9 cellular contexts compared by ENCODE assay signal in the genomic region with DNA sequence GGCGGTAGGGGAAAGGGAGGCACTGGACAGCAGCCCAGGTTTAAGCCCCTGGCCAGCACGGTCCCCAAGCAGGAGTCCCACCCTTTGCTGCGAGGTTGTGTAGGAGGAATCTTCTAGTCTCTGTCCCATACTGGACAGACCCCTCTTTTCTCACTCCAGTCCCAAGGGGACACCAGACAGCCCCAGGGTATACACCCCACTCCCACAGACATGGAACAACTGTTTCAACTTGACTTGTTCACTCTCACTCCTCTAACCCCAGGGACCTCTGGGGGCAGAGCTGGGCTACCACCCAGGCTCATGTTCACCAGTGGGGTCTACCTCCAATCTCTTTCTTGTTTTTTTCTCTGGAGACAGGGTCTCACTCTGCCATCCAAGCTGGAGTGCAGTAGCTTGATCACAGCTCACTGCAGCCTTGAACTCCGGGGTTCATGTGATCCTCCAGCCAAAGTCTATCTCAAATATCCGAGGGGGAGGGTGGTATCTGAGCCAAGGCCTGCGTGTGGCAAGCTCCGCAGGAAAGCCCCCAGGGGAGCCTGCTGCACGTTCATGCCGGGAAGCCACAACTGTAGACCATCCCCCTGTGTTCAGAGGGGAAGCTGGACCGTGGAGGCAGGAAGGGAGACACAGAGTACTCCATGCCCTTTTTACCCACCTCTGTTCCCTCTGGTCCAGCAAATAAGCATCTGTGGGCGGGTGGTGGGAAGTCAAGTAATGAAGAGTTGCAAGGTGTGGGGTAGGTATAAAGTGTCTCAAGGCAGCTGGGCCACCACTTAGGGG. TPM values are rescaled to one million over a fixed set of nuclear protein-coding genes. Genes with fewer than 3 reads are reported as not detected.
A peak's percentile ranks its signal among the peaks of the same experiment; 100 is the strongest.
DNase-seq lines count a peak whose midpoint lies in the region; ATAC-seq and TF ChIP-seq lines count a peak whose summit lies in the region.
"Had no signal": no experiment of that assay in that cellular context is flagged by ENCODE, and none has a peak within 500 bp of the region (broad histone marks: within the 10 kb centered on the region; RNA-seq: fewer than 3 reads in every experiment).

No MANE protein-coding gene starts in this region.

- no peak overlapping the region for H2AFZ ChIP-seq in Karpas-422 (ENCODE audit: low read length)
- no peak overlapping the region for H2AFZ ChIP-seq in neural cell (ENCODE audit: low read depth, low read length)

- H3K4me1 Mint-ChIP-seq in CD4-positive, alpha-beta memory T cell, result peaks cover 24 to 46% (median 33%) of the 10 kb centered on the region in 4 donors

- peaks cover 37% of the 10 kb centered on the region for H3K4me1 ChIP-seq in CD4-positive, alpha-beta memory T cell (ENCODE audit: insufficient read depth, low read length)
- H3K4me1 ChIP-seq in Karpas-422 (ENCODE audit: low read length), result peaks cover 24% of the 10 kb centered on the region
- peaks cover 23 to 25% of the 10 kb centered on the region in 2 donors for H3K4me1 ChIP-seq in duodenal mucosa (ENCODE audit: control insufficient read depth in 1 of 2, insufficient read depth in 2 of 2, low read length in 2 of 2)

- ATAC-seq in GM21737 (IDR thresholded peaks at IDR 0.05; ENCODE audit: unreplicated experiment), result no peak
- ATAC-seq: left lung had no signal

- H3K27ac ChIP-seq in CD4-positive, alpha-beta memory T cell (ENCODE audit: low read depth, low read length), result no peak overlapping the region
- H3K27ac ChIP-seq in Karpas-422 (ENCODE audit: low read length) (peak overlapping the region; percentile 49), duodenal mucosa (ENCODE audit: low read depth, low read length) (no peak overlapping the region), neural cell (ENCODE audit: low read length) (no peak overlapping the region)
- H3K27ac ChIP-seq: left lung had no signal

- H3K9me2 ChIP-seq in Karpas-422 (replicated peaks; ENCODE audit: insufficient read depth, low read length) (no peaks in the 10 kb centered on the region), neural cell (ENCODE audit: insufficient read depth, low read length) (no peaks in the 10 kb centered on the region)

- H3K9ac ChIP-seq in Karpas-422 (ENCODE audit: low read length) (peak overlapping the region; percentile 97), duodenal mucosa (ENCODE audit: low read depth in 1 of 2, low read length in 2 of 2) (peak overlapping the region; percentile 9 to 36), neural cell (ENCODE audit: low read length) (no peak overlapping the region)

- intact Hi-C loops in CD4-positive, alpha-beta memory T cell (cut with micrococcal nuclease), result loop anchor here (10.0 kb wide), 1 partner anchor 391 kb away; a partner anchor contains a TSS

- no peak for TF ChIP-seq CTCF in neural cell (IDR thresholded peaks at IDR 0.05; ENCODE audit: poor library complexity, severe bottlenecking)

- POLR2A ChIA-PET in CD4-positive, alpha-beta memory T cell (lab: Charles Lee; ENCODE audit: partially characterized antibody), result interaction anchor here (1.4 to 1.7 kb wide), 2 partner anchors 9 to 34 kb away, joined by 4 to 7 read pairs; a partner anchor contains a TSS

- H3K9me3 Mint-ChIP-seq in CD4-positive, alpha-beta memory T cell, result peaks cover 0 to 2% (median 0%) of the 10 kb centered on the region in 8 donors

- H3K79me2 ChIP-seq in Karpas-422 (ENCODE audit: low read length), result peaks cover 31% of the 10 kb centered on the region
- peaks cover 11% of the 10 kb centered on the region for H3K79me2 ChIP-seq in neural cell (replicated peaks; ENCODE audit: insufficient read depth, low read length)

- peaks cover 0 to 32% of the 10 kb centered on the region in 2 donors for H3K36me3 Mint-ChIP-seq in CD4-positive, alpha-beta memory T cell

- CTCF ChIA-PET in CD4-positive, alpha-beta memory T cell (lab: Charles Lee; ENCODE audit: partially characterized antibody), result interaction anchor here (0.5 to 2.2 kb wide), 6 partner anchors 9 to 136 kb away, joined by 3 to 15 read pairs (median 3); a partner anchor contains a TSS

- no peaks in the 10 kb centered on the region for H3K9me3 ChIP-seq in CD4-positive, alpha-beta memory T cell (ENCODE audit: control insufficient read depth in 1 of 2, low read length in 2 of 2)
- H3K9me3 ChIP-seq in Karpas-422 (ENCODE audit: low read length) (no peaks in the 10 kb centered on the region), duodenal mucosa (ENCODE audit: control insufficient read depth in 1 of 2, low read length in 2 of 2) (no peaks in the 10 kb centered on the region), neural cell (ENCODE audit: low read length) (no peaks in the 10 kb centered on the region)
- H3K9me3 ChIP-seq: left lung had no signal

- H3F3A ChIP-seq in neural cell (ENCODE audit: insufficient read depth, low read length, poor library complexity, severe bottlenecking), result no peaks in the 10 kb centered on the region

- no peak for DNase-seq in CD4-positive, alpha-beta memory T cell
- peak; percentile 49 for DNase-seq in Karpas-422
- DNase-seq in NCI-H146 treated with DMSO at 0.1 percent for 48 hours (lab: John Stamatoyannopoulos, UW; ENCODE audit: unreplicated experiment), result no peak
- DNase-seq in effector CD4-positive, alpha-beta T cell, result no peak
- DNase-seq in LoVo (ENCODE audit: low spot score), result no peak

- H4K20me1 ChIP-seq in Karpas-422 (ENCODE audit: insufficient read depth, low read depth, low read length), result no peaks in the 10 kb centered on the region; the same call in 1 of the 2 replicates
- H4K20me1 ChIP-seq in neural cell (ENCODE audit: insufficient read depth), result no peaks in the 10 kb centered on the region

- peak overlapping the region; percentile 64 to 85 (median 81) for H3K27ac Mint-ChIP-seq in CD4-positive, alpha-beta memory T cell

- peaks cover 12% of the 10 kb centered on the region for H3K36me3 ChIP-seq in CD4-positive, alpha-beta memory T cell (ENCODE audit: insufficient read depth, low read length)
- H3K36me3 ChIP-seq in Karpas-422 (ENCODE audit: insufficient read depth, low read length), result no peaks in the 10 kb centered on the region
- peaks cover 14 to 33% of the 10 kb centered on the region in 2 donors for H3K36me3 ChIP-seq in duodenal mucosa (ENCODE audit: control insufficient read depth in 1 of 2, insufficient read depth in 2 of 2, low read length in 2 of 2)
- no peaks in the 10 kb centered on the region for H3K36me3 ChIP-seq in neural cell (ENCODE audit: insufficient read depth, low read length)

- H3K4me2 ChIP-seq in Karpas-422 (ENCODE audit: low read depth, low read length, poor library complexity, severe bottlenecking) (peak overlapping the region; percentile 89), neural cell (ENCODE audit: low read length) (no peak overlapping the region)

- no peaks in the 10 kb centered on the region for H3K27me3 Mint-ChIP-seq in CD4-positive, alpha-beta memory T cell

- TF ChIP-seq RAD21 in neural cell (conservative IDR thresholded peaks at IDR 0.05), result no peak

- no peak overlapping the region for H3K4me3 ChIP-seq in CD4-positive, alpha-beta memory T cell (ENCODE audit: low read length in 2 of 2)
- H3K4me3 ChIP-seq in Karpas-422 (ENCODE audit: low read length) (peak overlapping the region; percentile 94), duodenal mucosa (ENCODE audit: low read depth in 1 of 2, low read length in 2 of 2) (peak overlapping the region; percentile 28 to 37), neural cell (ENCODE audit: low read length) (peak overlapping the region; percentile 98)

- TF ChIP-seq EP300 in neural cell (conservative IDR thresholded peaks at IDR 0.05; ENCODE audit: poor library complexity, severe bottlenecking), result no peak

- no peaks in the 10 kb centered on the region for H3K27me3 ChIP-seq in CD4-positive, alpha-beta memory T cell (ENCODE audit: insufficient read depth, low read length)
- no peaks in the 10 kb centered on the region for H3K27me3 ChIP-seq in Karpas-422 (ENCODE audit: low read length)
- no peaks in the 10 kb centered on the region for H3K27me3 ChIP-seq in duodenal mucosa (ENCODE audit: control insufficient read depth in 1 of 2, insufficient read depth in 2 of 2, low read length in 2 of 2)
- H3K27me3 ChIP-seq in neural cell (ENCODE audit: insufficient read depth, low read depth, low read length), result no peaks in the 10 kb centered on the region
- H3K27me3 ChIP-seq: left lung had no signal

- peak overlapping the region; percentile 83 to 99 (median 86) for H3K4me3 Mint-ChIP-seq in CD4-positive, alpha-beta memory T cell

TF ChIP-seq in neural cell, 6 proteins besides CTCF, POLR2A, EP300 and RAD21 (continues in another document):
- TF ChIP-seq EZH2 (IDR thresholded peaks at IDR 0.05; ENCODE audit: borderline replicate concordance, insufficient read depth, low read length, poor library complexity, severe bottlenecking) (no peak), TAF1 (IDR thresholded peaks at IDR 0.05; ENCODE audit: low read depth) (no peak), MXI1 (conservative IDR thresholded peaks at IDR 0.05; ENCODE audit: poor library complexity, severe bottlenecking) (no peak), SMC3 (conservative IDR thresholded peaks at IDR 0.05; ENCODE audit: poor library complexity) (no peak)

RNA-seq across cellular contexts. Expression of a gene that starts 1.8 kb away (rescaled TPM):
- total RNA-seq in CD4-positive, alpha-beta memory T cell, result 10 to 100 TPM; 51.8 to 57.9 TPM
- polyA plus RNA-seq in CD4-positive, alpha-beta memory T cell, result 10 to 100 TPM; 47.5 to 48.8 TPM
- 68.4 and 114 TPM in 2 replicates for total RNA-seq in Karpas-422 (2014; rRNA removed; shearing (Covaris generic); ENCODE audit: low replicate concordance)
- 55.9 and 68.0 TPM in 2 replicates for polyA plus RNA-seq in neural cell
- 47.6 and 57.5 TPM in 2 replicates for polyA minus RNA-seq in neural cell

RNA-seq across cellular contexts. Expression of a gene that starts 23.5 kb away (rescaled TPM):
- total RNA-seq in CD4-positive, alpha-beta memory T cell, result not detected
- polyA plus RNA-seq in CD4-positive, alpha-beta memory T cell, result not detected
- total RNA-seq in Karpas-422 (2014; rRNA removed; shearing (Covaris generic); ENCODE audit: low replicate concordance), result not detected in 2 replicates
- polyA plus RNA-seq in neural cell, result not detected in 2 replicates
- polyA minus RNA-seq in neural cell, result not detected in 2 replicates

RNA-seq across cellular contexts. Expression of a gene that starts 34.3 kb away (rescaled TPM):
- total RNA-seq in CD4-positive, alpha-beta memory T cell, result 10 to 100 TPM; 47.8 to 50.5 TPM
- polyA plus RNA-seq in CD4-positive, alpha-beta memory T cell, result 100 to 1,000 TPM; 110 to 136 TPM
- total RNA-seq in Karpas-422 (2014; rRNA removed; shearing (Covaris generic); ENCODE audit: low replicate concordance), result 154 and 209 TPM in 2 replicates
- 270 and 330 TPM in 2 replicates for polyA plus RNA-seq in neural cell
- polyA minus RNA-seq in neural cell, result 72.3 and 88.0 TPM in 2 replicates

RNA-seq across cellular contexts. Expression of a gene that starts 57.7 kb away (rescaled TPM):
- 10 to 100 TPM; 22.0 to 26.9 TPM for total RNA-seq in CD4-positive, alpha-beta memory T cell
- 10 to 100 TPM; 13.4 to 17.6 TPM for polyA plus RNA-seq in CD4-positive, alpha-beta memory T cell
- 4.1 and 12.7 TPM in 2 replicates for total RNA-seq in Karpas-422 (2014; rRNA removed; shearing (Covaris generic); ENCODE audit: low replicate concordance)
- 43.7 and 50.7 TPM in 2 replicates for polyA plus RNA-seq in neural cell
- 63.3 and 67.7 TPM in 2 replicates for polyA minus RNA-seq in neural cell

RNA-seq across cellular contexts. Expression of a gene that starts 58.6 kb away (rescaled TPM):
- 10 to 100 TPM; 13.3 to 13.8 TPM for total RNA-seq in CD4-positive, alpha-beta memory T cell
- polyA plus RNA-seq in CD4-positive, alpha-beta memory T cell, result 10 to 100 TPM; 11.3 to 15.2 TPM
- total RNA-seq in Karpas-422 (2014; rRNA removed; shearing (Covaris generic); ENCODE audit: low replicate concordance), result 7.3 and 13.9 TPM in 2 replicates
- polyA plus RNA-seq in neural cell, result 9.9 and 10.2 TPM in 2 replicates
- 13.1 and 13.4 TPM in 2 replicates for polyA minus RNA-seq in neural cell

Comparison
In these comparisons a context has a peak if more than half of its experiments do, and no peak if none do; other contexts are left out.
1. H3K4me3 ChIP-seq: peak in Karpas-422 (single experiment), duodenal mucosa (2 of 2) and neural cell (single experiment); none in CD4-positive, alpha-beta memory T cell (0 of 2).